Comparison of ENCODE assay signal across 13 cellular contexts in genomic region chr1:182575540-182576149, GRCh38. TPM values are rescaled to one million over a fixed set of nuclear protein-coding genes. Genes with fewer than 3 reads are reported as not detected.
DNase-seq lines count a peak whose midpoint lies in the region; ATAC-seq and TF ChIP-seq lines count a peak whose summit lies in the region.
"Had no signal": no experiment of that assay in that cellular context is flagged by ENCODE, and none has a peak within 500 bp of the region (broad histone marks: within the 10 kb centered on the region; RNA-seq: fewer than 3 reads in every experiment).

No MANE protein-coding gene starts in this region.

- WGBS in GM23248 (ENCODE audit: low coverage in 1 of 2, low lambda C conversion rate in 2 of 2, missing lambda C conversion rate in 2 of 2), 2 experiments = 61 to 63% methylated on average over 3 of the region's 3 CpGs

- TF ChIP-seq POLR2A in gastrocnemius medialis (IDR thresholded peaks at IDR 0.05) = no peak

- intact Hi-C loops in PC-9 (cut with micrococcal nuclease; ENCODE audit: unreplicated experiment) (no loop called here), gastrocnemius medialis (cut with DNase I; ENCODE audit: low total_unique reads) (no loop called here)

- H3K9me3 ChIP-seq in GM23248 (ENCODE audit: low read depth) (no peaks in the 10 kb centered on the region), PC-9 (ENCODE audit: insufficient read depth, low read depth) (no peaks in the 10 kb centered on the region), gastrocnemius medialis (no peaks in the 10 kb centered on the region)
- H3K9me3 ChIP-seq: heart right ventricle had no signal

- H3K27me3 ChIP-seq in GM23248 (replicated peaks; ENCODE audit: insufficient read depth) (no peaks in the 10 kb centered on the region), PC-9 (ENCODE audit: insufficient read depth, low read depth) (no peaks in the 10 kb centered on the region), gastrocnemius medialis (no peaks in the 10 kb centered on the region)
- H3K27me3 ChIP-seq: cardiac muscle cell, heart right ventricle had no signal

- H3K79me2 ChIP-seq in GM23248 (ENCODE audit: insufficient read depth) = no peaks in the 10 kb centered on the region
- no peaks in the 10 kb centered on the region for H3K79me2 ChIP-seq in PC-9 (ENCODE audit: low read depth)

- CTCF ChIA-PET in PC-9 (lab: Charles Lee) = no interaction called here

- H3K9ac ChIP-seq in GM23248 = no peak overlapping the region

- no peak for TF ChIP-seq CTCF in PC-9 (conservative IDR thresholded peaks at IDR 0.05)
- TF ChIP-seq CTCF in fibroblast of pulmonary artery (IDR thresholded peaks at IDR 0.05; ENCODE audit: low read length, missing control alignments) = no peak
- no peak for TF ChIP-seq CTCF in gastrocnemius medialis (IDR thresholded peaks at IDR 0.05 in 4 of 5, conservative IDR thresholded peaks at IDR 0.05 in 1 of 5)

- H3K4me1 ChIP-seq in GM23248 (ENCODE audit: insufficient read depth) (peaks cover 11% of the 10 kb centered on the region), PC-9 (replicated peaks; ENCODE audit: insufficient read depth) (peaks cover 20% of the 10 kb centered on the region), gastrocnemius medialis (no peaks in the 10 kb centered on the region)

- H3K4me3 ChIP-seq in GM23248 (no peak overlapping the region), PC-9 (no peak overlapping the region), fibroblast of pulmonary artery (replicated peaks; ENCODE audit: low read depth, low read length) (no peak overlapping the region), gastrocnemius medialis (no peak overlapping the region)
- H3K4me3 ChIP-seq: cardiac muscle cell, heart right ventricle had no signal

- DNase-seq in GM23248 = peak; percentile 84
- DNase-seq in PC-9 = peak; percentile 27 to 81
- peak; percentile 83 for DNase-seq in fibroblast of pulmonary artery (ENCODE audit: low read depth)
- no peak for DNase-seq in gastrocnemius medialis
- no peak for DNase-seq in COR-L47 (lab: John Stamatoyannopoulos, UW)
- no peak for DNase-seq in NCI-H510A treated with DMSO at 0.1 percent for 48 hours (lab: John Stamatoyannopoulos, UW)
- no peak for DNase-seq in C1 segment of cervical spinal cord (lab: John Stamatoyannopoulos, UW)
- no peak for DNase-seq in NCI-H2196 (lab: John Stamatoyannopoulos, UW; ENCODE audit: unreplicated experiment)
- DNase-seq: activated T-cell treated with anti-CD3 and anti-CD28 coated beads for 4 hours; DMS79 treated with DMSO at 0.1 percent for 48 hours; heart right ventricle; NK-92 treated with Interleukin-12 subunit alpha and Interleukin-12 subunit beta, amount 100 ng/mL, for 24 hours had no signal

- 0 out of 2 replicates have a peak, but pooled peaks cover 4% of the 10 kb centered on the region for H3K36me3 ChIP-seq in GM23248 (ENCODE audit: low read depth)
- peaks cover 3% of the 10 kb centered on the region; the same call in 1 of the 2 replicates for H3K36me3 ChIP-seq in PC-9 (ENCODE audit: low read depth)
- H3K36me3 ChIP-seq in gastrocnemius medialis = peaks cover 0 to 18% of the 10 kb centered on the region in 2 donors
- H3K36me3 ChIP-seq: cardiac muscle cell had no signal

- in situ Hi-C loops in GM23248 (cut with MboI) (no loop called here), gastrocnemius medialis (cut with MboI; ENCODE audit: low sequenced_read_pairs in 4 of 4) (loop anchor here in 1 of 4 donors (25.0 kb wide), 1 partner anchor 488 kb away; no protein-coding TSS in a partner anchor)

- ATAC-seq in gastrocnemius medialis = peak; percentile 52 to 84

- H3K4me2 ChIP-seq in GM23248 (ENCODE audit: unreplicated experiment) (peak overlapping the region; percentile 4), PC-9 (peak overlapping the region; percentile 69)

- H4K20me1 ChIP-seq in GM23248 (ENCODE audit: insufficient read depth) = no peaks in the 10 kb centered on the region
- H4K20me1 ChIP-seq in PC-9 (ENCODE audit: insufficient read depth) = no peaks in the 10 kb centered on the region

- POLR2A ChIA-PET in PC-9 (lab: Charles Lee; ENCODE audit: unreplicated experiment) = interaction anchor here (0.5 kb wide), 1 partner anchor 1447 kb away, joined by 4 read pairs; no protein-coding TSS in a partner anchor

- H3K27ac ChIP-seq in GM23248 = 0 out of 2 replicates have a peak overlapping the region, but pooled peaks have one; percentile 20
- H3K27ac ChIP-seq in PC-9 = peak overlapping the region; percentile 53
- H3K27ac ChIP-seq in gastrocnemius medialis = no peak overlapping the region
- H3K27ac ChIP-seq: cardiac muscle cell, heart right ventricle had no signal

- BruUV-seq in PC-9 (replicated peaks; lab: Mats Ljungman, UMichigan) = no TSS peak

- peaks cover 7% of the 10 kb centered on the region for H3F3A ChIP-seq in GM23248 (ENCODE audit: insufficient read depth)
- H3F3A ChIP-seq in PC-9 (ENCODE audit: insufficient read depth, low read depth) = peaks cover 13% of the 10 kb centered on the region; the same call in 1 of the 2 replicates

- H2AFZ ChIP-seq in GM23248 (no peak overlapping the region), PC-9 (no peak overlapping the region)

- H3K9me2 ChIP-seq in GM23248 (ENCODE audit: insufficient read depth) (no peaks in the 10 kb centered on the region; the same call in 1 of the 2 replicates), PC-9 (ENCODE audit: insufficient read depth) (no peaks in the 10 kb centered on the region)

RNA-seq across cellular contexts. Expression of gene RNASEL, which starts 13.4 kb away (rescaled TPM):
- total RNA-seq in GM23248 (2014; rRNA removed; shearing (Covaris generic)) = 7.1 and 10.1 TPM in 2 replicates
- 7.9 and 9.7 TPM in 2 replicates for polyA plus RNA-seq in GM23248 (2016; fragmentation: Nextera tagmentation; extraction: Ambion mirVana)
- total RNA-seq in PC-9 (2021) = 4.9 and 6.3 TPM in 2 replicates
- 1 to 10 TPM in 3 of 4 donors, under 1 TPM in 1; 0.51 to 4.4 (median 2.4) TPM for total RNA-seq in gastrocnemius medialis

RNA-seq across cellular contexts. Expression of gene RGS16, which starts 28.5 kb away (rescaled TPM):
- 0.11 and 0.89 TPM in 2 replicates for total RNA-seq in GM23248 (2014; rRNA removed; shearing (Covaris generic))
- 0.33 and 0.41 TPM in 2 replicates for polyA plus RNA-seq in GM23248 (2016; fragmentation: Nextera tagmentation; extraction: Ambion mirVana)
- 0.25 TPM in 1 of 2 replicates, not detected in the other for total RNA-seq in PC-9 (2021)
- under 1 TPM in 3 of 4 donors, not detected in 1; 0.41 to 0.98 (median 0.52) TPM for total RNA-seq in gastrocnemius medialis

Comparison
In these comparisons a context has a peak if more than half of its experiments do, and no peak if none do; other contexts are left out.
1. DNase-seq: peak in GM23248 (single experiment), PC-9 (2 of 2) and fibroblast of pulmonary artery (single experiment); none in gastrocnemius medialis (0 of 2), COR-L47 (single experiment), NCI-H510A treated with DMSO at 0.1 percent for 48 hours (single experiment), C1 segment of cervical spinal cord (0 of 14) and NCI-H2196 (single experiment).
2. H3K27ac ChIP-seq: peak in GM23248 (single experiment) and PC-9 (single experiment); none in gastrocnemius medialis (0 of 4).